In the genomic region with DNA sequence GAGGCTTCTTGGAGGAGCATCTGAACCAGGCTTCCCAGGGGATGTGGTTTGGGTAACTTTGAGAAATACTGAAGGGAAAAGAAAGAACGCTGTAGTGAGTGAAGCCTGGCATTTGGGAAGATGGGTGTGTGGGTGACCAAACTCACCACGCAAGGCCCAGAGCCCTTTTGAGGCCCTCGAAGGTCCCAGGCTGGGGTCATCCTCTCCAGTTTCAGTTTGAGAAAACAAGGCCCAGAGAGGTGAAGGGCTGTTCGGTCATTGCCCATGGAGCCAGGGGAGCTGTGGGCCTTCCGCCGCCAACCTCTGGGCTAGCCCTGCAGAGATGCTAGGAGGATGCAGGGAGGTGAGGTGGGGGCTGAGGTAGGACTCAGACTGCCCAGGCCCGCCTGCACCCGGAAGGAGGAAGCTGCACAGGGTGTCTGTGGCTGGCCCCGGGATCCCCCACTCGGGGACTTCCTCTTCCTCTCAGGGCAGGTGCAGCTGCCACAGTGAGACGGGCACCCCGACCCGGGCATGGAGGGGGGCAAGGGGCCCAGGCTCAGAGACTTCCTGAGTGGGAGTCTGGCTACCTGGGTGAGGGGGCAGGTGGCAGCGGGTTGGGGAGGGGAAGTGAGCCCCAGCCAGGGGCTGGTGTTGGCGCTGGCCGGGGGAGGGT, we compare ENCODE assay signal across 8 cellular contexts. TPM values are rescaled to one million over a fixed set of nuclear protein-coding genes. Genes with fewer than 3 reads are reported as not detected.
A peak's percentile ranks its signal among the peaks of the same experiment; 100 is the strongest.
DNase-seq lines count a peak whose midpoint lies in the region; ATAC-seq and TF ChIP-seq lines count a peak whose summit lies in the region.

Gene CCDC88B, plus strand, starts transcription at position 451 of the 655 bp plus-strand sequence. Its CDS starts 63 bp downstream, at position 514.

- 74% methylated on average over 16 of the region's 16 CpGs for WGBS in liver

- peaks cover 6% of the 10 kb centered on the region for H3K4me1 ChIP-seq in RWPE2 (ENCODE audit: insufficient read depth, poor library complexity, severe bottlenecking)
- peaks cover 0 to 12% (median 7%) of the 10 kb centered on the region in 4 donors for H3K4me1 ChIP-seq in liver (ENCODE audit: control insufficient read depth in 4 of 4, insufficient read depth in 4 of 4, low read length in 3 of 4)

- DNase-seq in GM12865 (ENCODE audit: low read depth) (peak; percentile 91), RWPE2 (ENCODE audit: low spot score) (peak; percentile 58), superior temporal gyrus (ENCODE audit: extremely low spot score) (no peak)
- peak; percentile 94 for DNase-seq in activated effector memory CD4-positive, alpha-beta T cell treated with anti-CD3 and anti-CD28 coated beads, Interleukin-2, amount 50 U/mL, for 16 hours
- DNase-seq in stimulated activated CD8-positive, alpha-beta memory T cell treated with anti-CD3 and anti-CD28 coated beads, Interleukin-7, amount 100 ng/mL, for 48 hours (ENCODE audit: extremely low read depth in 1 of 2, low read depth in 1 of 2), result peak; percentile 73 to 82

- H3K9ac ChIP-seq in liver (ENCODE audit: low read depth in 1 of 2, low read length in 2 of 2), result no peak within 1 kb of the TSS

- H3K4me3 ChIP-seq in GM12865 (ENCODE audit: low read depth, low read length) (peak within 1 kb of the TSS; percentile 77), RWPE2 (ENCODE audit: severe bottlenecking) (no peak within 1 kb of the TSS), liver (ENCODE audit: low read depth in 1 of 3, low read length in 3 of 3) (peak within 1 kb of the TSS in 1 of 3 donors; percentile 21)

- no peak within 1 kb of the TSS for H3K27ac ChIP-seq in RWPE2 (ENCODE audit: poor library complexity, severe bottlenecking)
- peak within 1 kb of the TSS; percentile 18 to 61 for H3K27ac ChIP-seq in liver (ENCODE audit: low read depth in 1 of 2, low read length in 2 of 2)

- TF ChIP-seq RAD21 in liver (IDR thresholded peaks at IDR 0.05), result no peak

- ATAC-seq in HG02852 (IDR thresholded peaks at IDR 0.05; ENCODE audit: unreplicated experiment), result peak; percentile 54
- no peak for ATAC-seq in RWPE2 (ENCODE audit: low read depth)
- ATAC-seq in GM18519 (IDR thresholded peaks at IDR 0.05; ENCODE audit: low FRiP score, unreplicated experiment), result no peak

- no peaks in the 10 kb centered on the region for H3K9me3 ChIP-seq in RWPE2 (ENCODE audit: severe bottlenecking)
- H3K9me3 ChIP-seq in liver (ENCODE audit: control insufficient read depth in 4 of 4, low read length in 3 of 4), result no peaks in the 10 kb centered on the region

- H3K27me3 ChIP-seq in RWPE2 (ENCODE audit: insufficient read depth, poor library complexity, severe bottlenecking), result no peaks in the 10 kb centered on the region
- H3K27me3 ChIP-seq in liver (ENCODE audit: control insufficient read depth in 4 of 4, insufficient read depth in 4 of 4, low read length in 3 of 4), result no peaks in the 10 kb centered on the region

- H3K36me3 ChIP-seq in RWPE2 (ENCODE audit: low read depth) (no peaks in the 10 kb centered on the region), liver (ENCODE audit: control insufficient read depth in 4 of 4, insufficient read depth in 3 of 4, low read depth in 1 of 4, low read length in 3 of 4) (no peaks in the 10 kb centered on the region)

- TF ChIP-seq CTCF in GM12865 (IDR thresholded peaks at IDR 0.05; ENCODE audit: insufficient read depth, low read depth, low read length, missing control alignments) (no peak), RWPE2 (IDR thresholded peaks at IDR 0.05; ENCODE audit: poor library complexity, severe bottlenecking) (no peak), liver (IDR thresholded peaks at IDR 0.05; ENCODE audit: low read depth, low read length, missing input control) (no peak)

TF ChIP-seq in liver, 16 proteins besides CTCF, POLR2A, EP300 and RAD21:
- TF ChIP-seq SP1 (IDR thresholded peaks at IDR 0.05), result no peak
- TF ChIP-seq, protein P1, sequence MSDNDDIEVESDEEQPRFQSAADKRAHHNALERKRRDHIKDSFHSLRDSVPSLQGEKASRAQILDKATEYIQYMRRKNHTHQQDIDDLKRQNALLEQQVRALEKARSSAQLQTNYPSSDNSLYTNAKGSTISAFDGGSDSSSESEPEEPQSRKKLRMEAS (IDR thresholded peaks at IDR 0.05), result no peak
- no peak for TF ChIP-seq EGR1 (IDR thresholded peaks at IDR 0.05; ENCODE audit: low read depth in 2 of 2)
- TF ChIP-seq HNF4G (IDR thresholded peaks at IDR 0.05), result no peak
- no peak for TF ChIP-seq GABPA (IDR thresholded peaks at IDR 0.05 in 1 of 2, conservative IDR thresholded peaks at IDR 0.05 in 1 of 2)
- no peak for TF ChIP-seq RXRA (IDR thresholded peaks at IDR 0.05)
- TF ChIP-seq NR2F2 (IDR thresholded peaks at IDR 0.05), result no peak
- no peak for TF ChIP-seq FOXA1 (IDR thresholded peaks at IDR 0.05)
- TF ChIP-seq JUND (IDR thresholded peaks at IDR 0.05), result no peak
- no peak for TF ChIP-seq YY1 (IDR thresholded peaks at IDR 0.05)
- TF ChIP-seq, protein P2, sequence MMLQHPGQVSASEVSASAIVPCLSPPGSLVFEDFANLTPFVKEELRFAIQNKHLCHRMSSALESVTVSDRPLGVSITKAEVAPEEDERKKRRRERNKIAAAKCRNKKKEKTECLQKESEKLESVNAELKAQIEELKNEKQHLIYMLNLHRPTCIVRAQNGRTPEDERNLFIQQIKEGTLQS (IDR thresholded peaks at IDR 0.05), result no peak
- TF ChIP-seq FOXA2 (IDR thresholded peaks at IDR 0.05), result no peak
- no peak for TF ChIP-seq TAF1 (conservative IDR thresholded peaks at IDR 0.05)
- TF ChIP-seq, protein P3, sequence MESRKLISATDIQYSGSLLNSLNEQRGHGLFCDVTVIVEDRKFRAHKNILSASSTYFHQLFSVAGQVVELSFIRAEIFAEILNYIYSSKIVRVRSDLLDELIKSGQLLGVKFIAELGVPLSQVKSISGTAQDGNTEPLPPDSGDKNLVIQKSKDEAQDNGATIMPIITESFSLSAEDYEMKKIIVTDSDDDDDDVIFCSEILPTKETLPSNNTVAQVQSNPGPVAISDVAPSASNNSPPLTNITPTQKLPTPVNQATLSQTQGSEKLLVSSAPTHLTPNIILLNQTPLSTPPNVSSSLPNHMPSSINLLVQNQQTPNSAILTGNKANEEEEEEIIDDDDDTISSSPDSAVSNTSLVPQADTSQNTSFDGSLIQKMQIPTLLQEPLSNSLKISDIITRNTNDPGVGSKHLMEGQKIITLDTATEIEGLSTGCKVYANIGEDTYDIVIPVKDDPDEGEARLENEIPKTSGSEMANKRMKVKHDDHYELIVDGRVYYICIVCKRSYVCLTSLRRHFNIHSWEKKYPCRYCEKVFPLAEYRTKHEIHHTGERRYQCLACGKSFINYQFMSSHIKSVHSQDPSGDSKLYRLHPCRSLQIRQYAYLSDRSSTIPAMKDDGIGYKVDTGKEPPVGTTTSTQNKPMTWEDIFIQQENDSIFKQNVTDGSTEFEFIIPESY (IDR thresholded peaks at IDR 0.05), result no peak

RNA-seq across cellular contexts. Expression of gene CCDC88B, which starts in this region (rescaled TPM):
- total RNA-seq in liver, result 1 to 10 TPM; 4.4 to 4.9 TPM
- 1 to 10 TPM; 3.5 to 3.6 TPM for polyA plus RNA-seq in liver
